13 cellular contexts compared by ENCODE assay signal in genomic region chr12:108686753-108687152, GRCh38. TPM values are rescaled to one million over a fixed set of nuclear protein-coding genes. Genes with fewer than 3 reads are reported as not detected.
DNase-seq lines count a peak whose midpoint lies in the region; ATAC-seq, FAIRE-seq and TF ChIP-seq lines count a peak whose summit lies in the region.
"Had no signal": no experiment of that assay in that cellular context is flagged by ENCODE, and none has a peak within 500 bp of the region (broad histone marks: within the 10 kb centered on the region; RNA-seq: fewer than 3 reads in every experiment).

No MANE protein-coding gene starts in this region.

- H3K36me3 ChIP-seq in A673 (ENCODE audit: insufficient read depth, low read length, poor library complexity, severe bottlenecking) = no peaks in the 10 kb centered on the region
- peaks cover 3% of the 10 kb centered on the region for H3K36me3 ChIP-seq in fibroblast of lung (ENCODE audit: control insufficient read depth, insufficient read depth, low read length)
- no peaks in the 10 kb centered on the region for H3K36me3 ChIP-seq in parathyroid adenoma (ENCODE audit: control insufficient read depth, insufficient read depth, low read length)
- no peaks in the 10 kb centered on the region for H3K36me3 ChIP-seq in small intestine (ENCODE audit: control insufficient read depth in 2 of 2, insufficient read depth in 2 of 2, low read length in 2 of 2)

- intact Hi-C loops in A673 (cut with micrococcal nuclease; ENCODE audit: unreplicated experiment) = no loop called here

- H3K4me1 ChIP-seq in A673 (ENCODE audit: insufficient read depth, low read length, poor library complexity, severe bottlenecking) (peaks cover 56% of the 10 kb centered on the region), fibroblast of lung (ENCODE audit: control insufficient read depth, extremely low read depth, insufficient read depth, low read length) (peaks cover 37% of the 10 kb centered on the region), parathyroid adenoma (peaks cover 53% of the 10 kb centered on the region), small intestine (ENCODE audit: control insufficient read depth in 2 of 2, insufficient read depth in 1 of 2, low read depth in 1 of 2, low read length in 1 of 2) (peaks cover 0 to 10% of the 10 kb centered on the region in 2 donors)

- H4K20me1 ChIP-seq in fibroblast of lung (ENCODE audit: control insufficient read depth, extremely low read depth, insufficient read depth, low read length) = peaks cover 3% of the 10 kb centered on the region

- H3K27ac ChIP-seq in A673 (ENCODE audit: low read depth, low read length, poor library complexity, severe bottlenecking) (peak overlapping the region; percentile 72), fibroblast of lung (ENCODE audit: insufficient read depth, low read length) (peak overlapping the region; percentile 57), parathyroid adenoma (peak overlapping the region; percentile 74), small intestine (ENCODE audit: low read depth in 1 of 2, low read length in 1 of 2) (peak overlapping the region in 1 of 2 donors; percentile 75)

- no peaks in the 10 kb centered on the region for H3K9me3 ChIP-seq in A673 (ENCODE audit: low read depth, low read length, poor library complexity, severe bottlenecking)
- H3K9me3 ChIP-seq in fibroblast of lung (ENCODE audit: control insufficient read depth, insufficient read depth, low read depth, low read length) = no peaks in the 10 kb centered on the region
- no peaks in the 10 kb centered on the region for H3K9me3 ChIP-seq in parathyroid adenoma (ENCODE audit: control insufficient read depth, low read length)
- H3K9me3 ChIP-seq in small intestine (ENCODE audit: control insufficient read depth, low read depth) = no peaks in the 10 kb centered on the region

- no peaks in the 10 kb centered on the region for H3K27me3 ChIP-seq in A673 (replicated peaks; ENCODE audit: insufficient read depth, low read depth, low read length, poor library complexity)
- H3K27me3 ChIP-seq in fibroblast of lung (ENCODE audit: control insufficient read depth, insufficient read depth, low read length) = no peaks in the 10 kb centered on the region
- no peaks in the 10 kb centered on the region for H3K27me3 ChIP-seq in parathyroid adenoma (ENCODE audit: control insufficient read depth, insufficient read depth, low read length)
- H3K27me3 ChIP-seq in small intestine (ENCODE audit: control insufficient read depth in 2 of 2, insufficient read depth in 2 of 2, low read length in 2 of 2) = no peaks in the 10 kb centered on the region

- peaks cover 93% of the 10 kb centered on the region for H3K79me2 ChIP-seq in fibroblast of lung (ENCODE audit: control insufficient read depth, insufficient read depth, low read length)
- peaks cover 12% of the 10 kb centered on the region for H3K79me2 ChIP-seq in parathyroid adenoma

- WGBS in small intestine, 3 donors = 73 to 86% (median 83%) methylated on average over 6 of the region's 6 CpGs

- CTCF ChIA-PET in A673 (lab: Charles Lee) = no interaction called here

- H3K4me3 ChIP-seq in A673 (ENCODE audit: low read depth, low read length, poor library complexity, severe bottlenecking) = no peak overlapping the region
- H3K4me3 ChIP-seq in fibroblast of lung (replicated peaks in 1 of 4; ENCODE audit: control extremely low read depth in 1 of 4, insufficient read depth in 1 of 4, low read depth in 3 of 4, low read length in 4 of 4) = no peak overlapping the region
- no peak overlapping the region for H3K4me3 ChIP-seq in parathyroid adenoma (ENCODE audit: low read depth, low read length)
- H3K4me3 ChIP-seq in small intestine (ENCODE audit: low read depth in 1 of 2, low read length in 2 of 2) = no peak overlapping the region

- no TSS peak for BruUV-seq in A673 (replicated peaks; lab: Mats Ljungman, UMichigan)

- no peak for ATAC-seq in GM21381 (IDR thresholded peaks at IDR 0.05; ENCODE audit: unreplicated experiment)

- peak overlapping the region; percentile 37 for H3K4me2 ChIP-seq in fibroblast of lung (ENCODE audit: extremely low read depth, insufficient read depth, low read length)
- no peak overlapping the region for H3K4me2 ChIP-seq in parathyroid adenoma (ENCODE audit: low read length)

- FAIRE-seq in small intestine (lab: Jason Lieb, UNC) = no peak
- FAIRE-seq: islet of Langerhans had no signal

- no peak overlapping the region for H3K9ac ChIP-seq in fibroblast of lung (ENCODE audit: insufficient read depth, low read length)
- no peak overlapping the region for H3K9ac ChIP-seq in parathyroid adenoma

- POLR2A ChIA-PET in A673 (lab: Charles Lee; ENCODE audit: low non-redundant PET) = no interaction called here

- DNase-seq in A673 (ENCODE audit: low spot score) = no peak
- peak; percentile 17 for DNase-seq in NOMO-1 treated with dmso at 0.1 percent for 144 hours (lab: John Stamatoyannopoulos, UW; ENCODE audit: unreplicated experiment)
- DNase-seq in fibroblast of lung (ENCODE audit: low read depth in 2 of 2) = no peak
- DNase-seq in DMS153 (lab: John Stamatoyannopoulos, UW) = no peak
- DNase-seq in small intestine = no peak
- DNase-seq in DMS153 treated with DMSO at 0.1 percent for 48 hours (lab: John Stamatoyannopoulos, UW; ENCODE audit: unreplicated experiment) = no peak
- DNase-seq: activated CD4-positive, CD25-positive, alpha-beta regulatory T cell; MM.1S; SIG-M5 had no signal

- TF ChIP-seq CTCF in A673 (conservative IDR thresholded peaks at IDR 0.05; ENCODE audit: low read depth, low read length) (no peak), fibroblast of lung (conservative IDR thresholded peaks at IDR 0.05 in 1 of 2, IDR thresholded peaks at IDR 0.05 in 1 of 2; ENCODE audit: low read depth in 1 of 2, low read length in 2 of 2) (no peak), parathyroid adenoma (IDR thresholded peaks at IDR 0.05) (no peak)

- H2AFZ ChIP-seq in fibroblast of lung (ENCODE audit: low read length) = no peak overlapping the region
- H2AFZ ChIP-seq in parathyroid adenoma = no peak overlapping the region

RNA-seq across cellular contexts. Expression of gene CORO1C, which starts 44.6 kb away (rescaled TPM):
- 206 and 208 TPM in 2 replicates for total RNA-seq in A673 (2021)
- 202 and 288 TPM in 2 replicates for total RNA-seq in fibroblast of lung
- 542 and 773 TPM in 2 replicates for polyA plus RNA-seq in fibroblast of lung
- polyA plus RNA-seq in fibroblast of lung (2012) = 395 and 442 TPM in 2 replicates
- 1,176 and 1,331 TPM in 2 replicates for polyA minus RNA-seq in fibroblast of lung (ENCODE audit: low replicate concordance)
- 10 to 100 TPM; 22.2 to 36.7 (median 29.3) TPM for polyA plus RNA-seq in small intestine

RNA-seq across cellular contexts. Expression of gene SELPLG, which starts 53.1 kb away (rescaled TPM):
- 0.34 and 0.35 TPM in 2 replicates for total RNA-seq in A673 (2021)
- 0.51 and 1.5 TPM in 2 replicates for total RNA-seq in fibroblast of lung
- polyA plus RNA-seq in fibroblast of lung = 3.0 and 5.3 TPM in 2 replicates
- 3.6 and 4.5 TPM in 2 replicates for polyA plus RNA-seq in fibroblast of lung (2012)
- polyA minus RNA-seq in fibroblast of lung (ENCODE audit: low replicate concordance) = 3.6 and 9.7 TPM in 2 replicates
- 1 to 10 TPM; 1.1 to 7.2 (median 2.4) TPM for polyA plus RNA-seq in small intestine
- total RNA-seq: NCI-H460 had no signal
